ENCODE assay signal across 1 cellular context in the genomic region with DNA sequence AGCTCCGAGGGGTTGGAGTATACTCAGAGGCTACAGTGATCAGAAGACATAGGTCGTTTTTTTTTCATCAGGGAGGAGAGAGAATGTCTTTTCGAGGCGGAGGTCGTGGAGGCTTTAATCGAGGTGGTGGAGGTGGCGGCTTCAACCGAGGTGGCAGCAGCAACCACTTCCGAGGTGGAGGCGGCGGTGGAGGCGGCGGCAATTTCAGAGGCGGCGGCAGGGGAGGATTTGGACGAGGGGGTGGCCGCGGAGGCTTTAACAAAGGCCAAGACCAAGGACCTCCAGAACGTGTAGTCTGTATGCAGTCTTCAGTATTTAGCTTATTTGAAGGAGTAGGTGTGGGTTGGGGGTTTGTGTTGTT.
TF ChIP-seq lines count a peak whose summit lies in the region.

No MANE protein-coding gene starts in this region.

TF ChIP-seq in H1, 55 proteins besides CTCF, POLR2A, EP300 and RAD21:
- TF ChIP-seq SAP30 (IDR thresholded peaks at IDR 0.05; ENCODE audit: insufficient read depth, insufficient replicate concordance, low read length) (peak; percentile 81), ZNF274 (IDR thresholded peaks at IDR 0.05; ENCODE audit: borderline replicate concordance, extremely low read depth, low read length) (no peak)
